In the genomic region with DNA sequence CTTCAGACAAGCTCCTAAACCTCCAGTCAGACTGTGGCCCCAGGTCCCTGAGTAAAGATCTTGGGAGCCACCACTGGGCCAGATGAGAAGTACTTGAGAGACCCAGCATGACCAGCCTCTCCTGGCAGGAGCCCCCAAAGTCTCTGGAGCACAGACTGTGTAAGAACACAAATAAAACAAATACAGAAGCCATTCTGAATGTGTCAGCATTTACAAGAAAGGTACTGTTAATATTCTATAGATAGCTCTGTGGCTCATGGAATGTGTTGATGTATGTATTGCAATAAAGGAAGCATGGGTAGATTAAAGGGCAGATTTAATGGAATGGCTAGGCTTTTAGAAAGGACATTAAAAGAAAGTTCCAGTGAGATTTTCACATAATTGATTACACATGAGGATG, we compare ENCODE assay signal across 17 cellular contexts.
DNase-seq lines count a peak whose midpoint lies in the region; ATAC-seq and TF ChIP-seq lines count a peak whose summit lies in the region.
"Had no signal": no experiment of that assay in that cellular context is flagged by ENCODE, and none has a peak within 500 bp of the region (broad histone marks: within the 10 kb centered on the region; RNA-seq: fewer than 3 reads in every experiment).

No MANE protein-coding gene starts in this region.

- H3K27me3 ChIP-seq in PC-9 (ENCODE audit: insufficient read depth, low read depth) (no peaks in the 10 kb centered on the region), foreskin keratinocyte (no peaks in the 10 kb centered on the region)
- H3K27me3 ChIP-seq: MG63 had no signal

- POLR2A ChIA-PET in PC-9 (lab: Charles Lee; ENCODE audit: unreplicated experiment) (interaction anchor here (0.6 to 1.0 kb wide), 2 partner anchors 18 to 212 kb away, joined by 4 to 5 read pairs; no protein-coding TSS in a partner anchor), MCF 10A (lab: Yijun Ruan, JAX) (interaction anchor here (0.6 to 9.5 kb wide), 26 partner anchors 9 to 354 kb away, joined by 3 to 245 read pairs (median 27); a partner anchor contains a TSS)

- H3K4me1 Mint-ChIP-seq in MCF 10A (ENCODE audit: insufficient read depth, unreplicated experiment), result peaks cover 57% of the 10 kb centered on the region

- no peaks in the 10 kb centered on the region for H4K20me1 ChIP-seq in PC-9 (ENCODE audit: insufficient read depth)

- H3K4me3 Mint-ChIP-seq in MCF 10A (ENCODE audit: unreplicated experiment), result no peak overlapping the region

- no peaks in the 10 kb centered on the region for H3K9me2 ChIP-seq in PC-9 (ENCODE audit: insufficient read depth)

- no TSS peak for BruUV-seq in PC-9 (replicated peaks; lab: Mats Ljungman, UMichigan)
- BruUV-seq in MCF 10A (replicated peaks; lab: Mats Ljungman, UMichigan), result no TSS peak

- peaks cover 23% of the 10 kb centered on the region for H3F3A ChIP-seq in PC-9 (ENCODE audit: insufficient read depth, low read depth)

- ATAC-seq in foreskin keratinocyte (no peak), HG02759 (IDR thresholded peaks at IDR 0.05; ENCODE audit: unreplicated experiment) (no peak), HG03139 (IDR thresholded peaks at IDR 0.05; ENCODE audit: unreplicated experiment) (no peak)

- H3K4me2 ChIP-seq in PC-9, result peak overlapping the region; percentile 65

- H3K79me2 ChIP-seq in PC-9 (ENCODE audit: low read depth), result no peaks in the 10 kb centered on the region

- in situ Hi-C loops in G401 (cut with HindIII; ENCODE audit: low sequenced_read_pairs), result no loop called here

- no peaks in the 10 kb centered on the region for H3K36me3 ChIP-seq in PC-9 (ENCODE audit: low read depth)
- H3K36me3 ChIP-seq: MG63 had no signal

- CTCF ChIA-PET in PC-9 (lab: Charles Lee), result interaction anchor here (1.1 to 3.2 kb wide), 6 partner anchors 23 to 232 kb away, joined by 3 to 18 read pairs (median 6); no protein-coding TSS in a partner anchor
- CTCF ChIA-PET in MCF 10A (lab: Yijun Ruan, JAX), result interaction anchor here (0.7 to 8.7 kb wide), 12 partner anchors 9 to 235 kb away, joined by 3 to 54 read pairs (median 5); no protein-coding TSS in a partner anchor

- TF ChIP-seq CTCF in PC-9 (conservative IDR thresholded peaks at IDR 0.05), result no peak
- no peak for TF ChIP-seq CTCF in MCF 10A (IDR thresholded peaks at IDR 0.05; ENCODE audit: unreplicated experiment)
- TF ChIP-seq CTCF in foreskin keratinocyte (conservative IDR thresholded peaks at IDR 0.05), result no peak

- H3K36me3 Mint-ChIP-seq in MCF 10A (ENCODE audit: insufficient read depth, unreplicated experiment), result no peaks in the 10 kb centered on the region
- H3K36me3 Mint-ChIP-seq: CD8-positive, alpha-beta memory T cell had no signal

- H3K4me3 ChIP-seq in PC-9, result no peak overlapping the region
- H3K4me3 ChIP-seq: MG63 had no signal

- peaks cover 69% of the 10 kb centered on the region for H3K4me1 ChIP-seq in PC-9 (replicated peaks; ENCODE audit: insufficient read depth)
- H3K4me1 ChIP-seq in foreskin keratinocyte, result peaks cover 59% of the 10 kb centered on the region

- no peaks in the 10 kb centered on the region for H3K9me3 Mint-ChIP-seq in MCF 10A (ENCODE audit: unreplicated experiment)
- H3K9me3 Mint-ChIP-seq: CD8-positive, alpha-beta memory T cell had no signal

- H2AFZ ChIP-seq in PC-9, result no peak overlapping the region

- no peaks in the 10 kb centered on the region for H3K9me3 ChIP-seq in PC-9 (ENCODE audit: insufficient read depth, low read depth)
- H3K9me3 ChIP-seq: MG63 had no signal

- peak overlapping the region; percentile 36 for H3K27ac Mint-ChIP-seq in MCF 10A (ENCODE audit: low read depth, unreplicated experiment)
- H3K27ac Mint-ChIP-seq: CD8-positive, alpha-beta memory T cell had no signal

- intact Hi-C loops in PC-9 (cut with micrococcal nuclease; ENCODE audit: unreplicated experiment) (loop anchor here (2.0 to 5.0 kb wide), 2 partner anchors 112 to 198 kb away; no protein-coding TSS in a partner anchor), MCF 10A (cut with micrococcal nuclease) (loop anchor here (5.0 kb wide), 1 partner anchor 52 kb away; no protein-coding TSS in a partner anchor)

- no peaks in the 10 kb centered on the region for H3K27me3 Mint-ChIP-seq in MCF 10A (ENCODE audit: insufficient read depth, unreplicated experiment)

- DNase-seq in PC-9 (no peak), MCF 10A (ENCODE audit: unreplicated experiment) (no peak), foreskin keratinocyte (no peak), G401 (ENCODE audit: low spot score) (no peak), SIG-M5 (lab: John Stamatoyannopoulos, UW) (no peak)
- DNase-seq: CD8-positive, alpha-beta memory T cell; Karpas-422; NCI-H1092; NCI-H1436 treated with DMSO at 0.1 percent for 48 hours; NCI-H2029; NCI-H2171; NCI-H526 treated with DMSO at 0.1 percent for 48 hours; SHP77 treated with DMSO at 0.1 percent for 48 hours had no signal

- H3K27ac ChIP-seq in PC-9, result peak overlapping the region; percentile 86
- H3K27ac ChIP-seq in foreskin keratinocyte, result peak overlapping the region; percentile 85
- H3K27ac ChIP-seq in temporal lobe (ENCODE audit: low read depth, low read length), result peak overlapping the region; percentile 48
